In the genomic region with DNA sequence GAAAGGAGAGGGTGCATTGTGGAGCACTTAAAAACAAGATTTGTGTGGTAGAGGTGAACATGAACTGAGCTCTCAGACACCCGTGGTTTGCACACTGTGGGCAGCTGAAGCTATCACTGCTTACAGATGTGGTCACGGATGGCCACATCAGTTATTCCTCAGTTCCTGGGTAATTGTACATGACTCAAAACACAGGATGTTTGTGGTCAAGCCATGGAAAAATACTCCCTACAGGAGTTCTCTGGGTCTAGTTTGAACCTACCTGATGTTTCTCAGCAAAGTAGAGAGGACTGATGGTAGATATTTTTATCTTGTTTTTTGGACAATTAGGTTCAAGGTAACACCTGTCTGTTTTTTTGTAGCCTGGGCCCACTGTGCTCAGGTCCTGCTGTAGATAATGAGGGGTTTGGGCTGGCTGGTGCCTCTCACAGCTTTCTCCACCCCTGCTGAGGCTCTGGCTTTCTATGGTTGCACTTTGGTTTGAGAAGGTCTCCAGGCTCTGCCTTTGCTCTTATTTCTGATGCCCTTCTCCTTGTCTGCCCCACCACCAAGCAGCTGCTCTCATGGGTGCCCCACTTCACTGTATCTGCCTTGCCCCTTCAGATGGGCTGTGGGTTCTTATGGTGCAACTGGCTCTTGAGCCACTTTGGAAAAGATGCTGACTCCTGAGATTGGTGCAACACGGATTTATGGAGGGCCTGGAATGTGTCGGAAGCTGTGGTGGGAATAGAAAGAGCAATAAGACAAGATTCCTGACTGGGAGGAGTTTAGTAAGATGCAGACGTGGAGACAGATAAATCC, we compare ENCODE assay signal across 1 cellular context.
TF ChIP-seq lines count a peak whose summit lies in the region.

No MANE protein-coding gene starts in this region.

TF ChIP-seq in HCT116, 20 proteins besides CTCF, POLR2A, EP300 and RAD21 (continued from another document):
- TF ChIP-seq REST (IDR thresholded peaks at IDR 0.05; ENCODE audit: low read depth) (no peak), ZBTB33 (IDR thresholded peaks at IDR 0.05; ENCODE audit: extremely low read depth, insufficient replicate concordance, low read length) (no peak), SRF (IDR thresholded peaks at IDR 0.05; ENCODE audit: low read depth) (no peak), POLR2AphosphoS5 (IDR thresholded peaks at IDR 0.05; ENCODE audit: low read depth, low read length) (peak; percentile 71), EZH2phosphoT487 (IDR thresholded peaks at IDR 0.05; ENCODE audit: borderline replicate concordance) (no peak), ZFX (IDR thresholded peaks at IDR 0.05) (no peak), TCF7L2 (IDR thresholded peaks at IDR 0.05; ENCODE audit: borderline replicate concordance, extremely low read depth, insufficient read depth, insufficient read length) (peak; percentile 45), SP1 (IDR thresholded peaks at IDR 0.05; ENCODE audit: low read depth) (peak; percentile 95), SIN3A (IDR thresholded peaks at IDR 0.05; ENCODE audit: low read depth) (0 out of 2 replicates have a peak, but pooled peaks have one; percentile 32)
TF ChIP-seq in HCT116: peak in this region for 10.
